Comparison of ENCODE assay signal across 14 cellular contexts in genomic region chr17:2253768-2254406, GRCh38. TPM values are rescaled to one million over a fixed set of nuclear protein-coding genes. Genes with fewer than 3 reads are reported as not detected.
DNase-seq lines count a peak whose midpoint lies in the region; ATAC-seq and TF ChIP-seq lines count a peak whose summit lies in the region.
"Had no signal": no experiment of that assay in that cellular context is flagged by ENCODE, and none has a peak within 500 bp of the region (broad histone marks: within the 10 kb centered on the region; RNA-seq: fewer than 3 reads in every experiment).

No MANE protein-coding gene starts in this region.

- H3K36me3 ChIP-seq in brain microvascular endothelial cell (replicated peaks): peaks cover 4% of the 10 kb centered on the region

- in situ Hi-C loops in GM13977 (cut with MboI; ENCODE audit: low pct_unique_long_range_greater_than_20kb, low sequenced_read_pairs, unreplicated experiment): no loop called here
- in situ Hi-C loops in brain microvascular endothelial cell (cut with HindIII; ENCODE audit: low pct_ligation_motif_present, low sequenced_read_pairs): no loop called here

- no peaks in the 10 kb centered on the region for H3K27me3 ChIP-seq in brain microvascular endothelial cell (replicated peaks)
- H3K27me3 ChIP-seq in foreskin keratinocyte: no peaks in the 10 kb centered on the region
- H3K27me3 ChIP-seq: SJSA1 had no signal

- ATAC-seq in GM19467 (IDR thresholded peaks at IDR 0.05; ENCODE audit: unreplicated experiment) (peak; percentile 73), HG03354 (IDR thresholded peaks at IDR 0.05; ENCODE audit: poor library complexity, severe bottlenecking, unreplicated experiment) (peak; percentile 75), foreskin keratinocyte (no peak)
- ATAC-seq: left ventricle myocardium superior, sciatic nerve had no signal

- H3K27ac ChIP-seq in brain microvascular endothelial cell (peak overlapping the region; percentile 17), foreskin keratinocyte (no peak overlapping the region)
- H3K27ac ChIP-seq: SJSA1 had no signal

- H3K4me3 ChIP-seq in brain microvascular endothelial cell (ENCODE audit: low read depth, low read length): no peak overlapping the region
- H3K4me3 ChIP-seq: SJSA1 had no signal

- no peaks in the 10 kb centered on the region for H3K4me1 ChIP-seq in foreskin keratinocyte

- TF ChIP-seq CTCF in GM13977 (IDR thresholded peaks at IDR 0.05; ENCODE audit: extremely low read depth, insufficient read depth, missing control alignments): no peak
- TF ChIP-seq CTCF in brain microvascular endothelial cell (IDR thresholded peaks at IDR 0.05; ENCODE audit: low read depth, low read length, missing control alignments): no peak
- TF ChIP-seq CTCF in foreskin keratinocyte (conservative IDR thresholded peaks at IDR 0.05): no peak

- DNase-seq in GM13977 (ENCODE audit: low spot score) (peak; percentile 83), brain microvascular endothelial cell (no peak), foreskin keratinocyte (no peak), AG20443 (ENCODE audit: low spot score) (no peak), DMS79 (lab: John Stamatoyannopoulos, UW) (no peak), HUDEP-2 (lab: John Stamatoyannopoulos, UW; ENCODE audit: unreplicated experiment in 76 of 76) (no peak)
- DNase-seq: anterior cingulate cortex, DMS79 treated with DMSO at 0.1 percent for 48 hours, left ventricle myocardium superior, NCI-H1436 treated with DMSO at 0.1 percent for 48 hours had no signal

RNA-seq across cellular contexts. Expression of gene SMG6, which starts 49.7 kb away (rescaled TPM):
- total RNA-seq in foreskin keratinocyte: 18.5 and 19.9 TPM in 2 replicates
- 19.1 and 22.0 TPM in 2 replicates for polyA plus RNA-seq in foreskin keratinocyte

RNA-seq across cellular contexts. Expression of gene SRR, which starts 49.9 kb away (rescaled TPM):
- total RNA-seq in foreskin keratinocyte: 9.4 and 13.5 TPM in 2 replicates
- polyA plus RNA-seq in foreskin keratinocyte: 10.5 and 11.5 TPM in 2 replicates
